In the genomic region with DNA sequence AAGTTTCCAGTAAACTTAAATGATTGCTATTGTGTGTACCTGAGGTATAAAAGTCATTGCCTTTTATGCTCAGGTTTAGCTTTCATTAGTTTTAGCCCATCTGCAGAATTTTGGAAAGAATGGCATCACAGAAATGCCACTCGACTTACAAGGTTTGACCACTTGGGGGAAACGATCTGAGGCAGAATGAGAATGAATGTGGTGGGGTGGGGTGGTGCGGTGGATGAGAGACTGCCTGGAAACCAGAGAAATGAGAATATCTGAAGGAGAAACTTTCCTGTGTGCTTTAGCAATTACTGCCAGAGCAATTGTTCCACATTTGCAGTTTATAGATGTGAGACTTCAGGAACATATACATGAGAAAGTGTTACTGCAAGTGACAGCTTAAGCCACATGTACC, we compare ENCODE assay signal across 18 cellular contexts.
DNase-seq lines count a peak whose midpoint lies in the region; ATAC-seq and TF ChIP-seq lines count a peak whose summit lies in the region.
"Had no signal": no experiment of that assay in that cellular context is flagged by ENCODE, and none has a peak within 500 bp of the region (broad histone marks: within the 10 kb centered on the region; RNA-seq: fewer than 3 reads in every experiment).

No MANE protein-coding gene starts in this region.

- CTCF ChIA-PET in OCI-LY7 (lab: Charles Lee; ENCODE audit: unreplicated experiment): no interaction called here

- no peaks in the 10 kb centered on the region for H3K4me1 Mint-ChIP-seq in endodermal cell
- H3K4me1 Mint-ChIP-seq: activated CD4-positive, alpha-beta T cell treated with anti-CD3 and anti-CD28 coated beads, Interleukin-2, amount 10 ng/mL, durations not matched to agents 7 days and 5 days; activated naive CD4-positive, alpha-beta T cell treated with anti-CD3 and anti-CD28 coated beads, Interleukin-2, amount 10 ng/mL, durations not matched to agents 7 days and 5 days had no signal

- H3K4me3 ChIP-seq in OCI-LY7 (ENCODE audit: low read depth, low read length, poor library complexity, severe bottlenecking): no peak overlapping the region
- no peak overlapping the region for H3K4me3 ChIP-seq in endodermal cell (ENCODE audit: low read length)
- H3K4me3 ChIP-seq in retinal pigment epithelial cell (ENCODE audit: low read length): no peak overlapping the region
- H3K4me3 ChIP-seq: vagina had no signal

- DNase-seq in NCI-H446 (lab: John Stamatoyannopoulos, UW): peak; percentile 26 to 48
- DNase-seq in NCI-H446 treated with DMSO at 0.1 percent for 48 hours (lab: John Stamatoyannopoulos, UW): no peak
- peak; percentile 4 for DNase-seq in OCI-LY7 (ENCODE audit: low spot score)
- DNase-seq in endodermal cell: peak; percentile 73
- no peak for DNase-seq in retinal pigment epithelial cell (ENCODE audit: low read depth)
- DNase-seq in NCI-H1105 (lab: John Stamatoyannopoulos, UW): no peak
- DNase-seq: activated CD4-positive, alpha-beta T cell treated with anti-CD3 and anti-CD28 coated beads, Interleukin-2, amount 10 ng/mL, durations not matched to agents 7 days and 5 days; activated naive CD4-positive, alpha-beta T cell treated with anti-CD3 and anti-CD28 coated beads, Interleukin-2, amount 10 ng/mL, durations not matched to agents 7 days and 5 days; hypothalamus; NCI-H146; NCI-H510A treated with DMSO at 0.1 percent for 48 hours; occipital lobe had no signal

- H3K4me1 ChIP-seq in OCI-LY7 (ENCODE audit: insufficient read depth, low read length, poor library complexity, severe bottlenecking) (peaks cover 25% of the 10 kb centered on the region), endodermal cell (ENCODE audit: control insufficient read depth, insufficient read depth, low read length) (no peaks in the 10 kb centered on the region)
- H3K4me1 ChIP-seq: vagina had no signal

- H3K36me3 ChIP-seq in OCI-LY7 (ENCODE audit: insufficient read depth, low read length) (no peaks in the 10 kb centered on the region), endodermal cell (ENCODE audit: control insufficient read depth, insufficient read depth, low read length) (no peaks in the 10 kb centered on the region)
- H3K36me3 ChIP-seq: vagina had no signal

- no peak overlapping the region for H3K27ac ChIP-seq in OCI-LY7 (ENCODE audit: low read depth, low read length, poor library complexity, severe bottlenecking)
- no peak overlapping the region for H3K27ac ChIP-seq in endodermal cell (ENCODE audit: low read depth, low read length)
- H3K27ac ChIP-seq: vagina had no signal

- no peaks in the 10 kb centered on the region for H3K27me3 Mint-ChIP-seq in endodermal cell (ENCODE audit: insufficient read depth)
- H3K27me3 Mint-ChIP-seq: activated CD4-positive, alpha-beta T cell treated with anti-CD3 and anti-CD28 coated beads, Interleukin-2, amount 10 ng/mL, durations not matched to agents 7 days and 5 days; activated naive CD4-positive, alpha-beta T cell treated with anti-CD3 and anti-CD28 coated beads, Interleukin-2, amount 10 ng/mL, durations not matched to agents 7 days and 5 days; brain had no signal

- no TSS peak for BruUV-seq in OCI-LY7 (replicated peaks; lab: Mats Ljungman, UMichigan)

- no peaks in the 10 kb centered on the region for H3K9me3 ChIP-seq in OCI-LY7 (ENCODE audit: low read length)
- H3K9me3 ChIP-seq in endodermal cell (ENCODE audit: control insufficient read depth, low read length): no peaks in the 10 kb centered on the region
- H3K9me3 ChIP-seq: vagina had no signal

- no peak overlapping the region for H3K4me2 ChIP-seq in OCI-LY7 (ENCODE audit: low read length)

- WGBS in endodermal cell (ENCODE audit: insufficient coverage in 1 of 2, insufficient read length in 1 of 2), 2 experiments: 67% methylated on average over 3 of the region's 3 CpGs; no CpG with 5 or more reads in 1 of the 2 experiments

- no peaks in the 10 kb centered on the region for H3K9me3 Mint-ChIP-seq in endodermal cell
- H3K9me3 Mint-ChIP-seq: activated CD4-positive, alpha-beta T cell treated with anti-CD3 and anti-CD28 coated beads, Interleukin-2, amount 10 ng/mL, durations not matched to agents 7 days and 5 days; CD14-positive monocyte had no signal

- no peaks in the 10 kb centered on the region for H3K79me2 ChIP-seq in OCI-LY7 (ENCODE audit: insufficient read depth, low read depth, low read length)

- H3K9ac ChIP-seq in endodermal cell (ENCODE audit: extremely low read depth, low read length, poor library complexity, severe bottlenecking): no peak overlapping the region

- no peaks in the 10 kb centered on the region for H4K20me1 ChIP-seq in OCI-LY7 (ENCODE audit: insufficient read depth, low read length)

- no peak overlapping the region for H2AFZ ChIP-seq in OCI-LY7 (ENCODE audit: low read length)

- TF ChIP-seq CTCF in OCI-LY7 (conservative IDR thresholded peaks at IDR 0.05; ENCODE audit: low read length) (0 out of 2 replicates have a peak, but pooled peaks have one; percentile 32), endodermal cell (conservative IDR thresholded peaks at IDR 0.05) (peak; percentile 81), retinal pigment epithelial cell (conservative IDR thresholded peaks at IDR 0.05; ENCODE audit: low read depth, low read length) (peak; percentile 21)

- ATAC-seq in GM18519 (IDR thresholded peaks at IDR 0.05; ENCODE audit: low FRiP score, unreplicated experiment) (no peak), GM19328 (IDR thresholded peaks at IDR 0.05; ENCODE audit: unreplicated experiment) (no peak)
- ATAC-seq: left lobe of liver had no signal

- no peak overlapping the region for H3K27ac Mint-ChIP-seq in endodermal cell
- H3K27ac Mint-ChIP-seq: activated CD4-positive, alpha-beta T cell treated with anti-CD3 and anti-CD28 coated beads, Interleukin-2, amount 10 ng/mL, durations not matched to agents 7 days and 5 days; activated naive CD4-positive, alpha-beta T cell treated with anti-CD3 and anti-CD28 coated beads, Interleukin-2, amount 10 ng/mL, durations not matched to agents 7 days and 5 days; CD14-positive monocyte had no signal

- POLR2A ChIA-PET in OCI-LY7 (lab: Charles Lee): interaction anchor here (1.4 to 1.7 kb wide), 2 partner anchors 19 to 68 kb away, joined by 5 to 6 read pairs; no protein-coding TSS in a partner anchor

- H3K27me3 ChIP-seq in endodermal cell (ENCODE audit: control insufficient read depth, insufficient read depth, low read length, poor library complexity, severe bottlenecking): no peaks in the 10 kb centered on the region
- H3K27me3 ChIP-seq: vagina had no signal

- H3K9me2 ChIP-seq in OCI-LY7 (ENCODE audit: insufficient read depth, low read length): no peaks in the 10 kb centered on the region

- intact Hi-C loops in OCI-LY7 (cut with micrococcal nuclease; ENCODE audit: unreplicated experiment): loop anchor here (10.0 kb wide), 1 partner anchor 708 kb away; the partner anchor contains the start of gene AEBP2

- H3K4me3 Mint-ChIP-seq in endodermal cell: no peak overlapping the region
- H3K4me3 Mint-ChIP-seq: activated CD4-positive, alpha-beta T cell treated with anti-CD3 and anti-CD28 coated beads, Interleukin-2, amount 10 ng/mL, durations not matched to agents 7 days and 5 days; activated naive CD4-positive, alpha-beta T cell treated with anti-CD3 and anti-CD28 coated beads, Interleukin-2, amount 10 ng/mL, durations not matched to agents 7 days and 5 days; brain; CD14-positive monocyte had no signal

- H3K36me3 Mint-ChIP-seq in endodermal cell (ENCODE audit: low read depth): no peaks in the 10 kb centered on the region
- H3K36me3 Mint-ChIP-seq: activated naive CD4-positive, alpha-beta T cell treated with anti-CD3 and anti-CD28 coated beads, Interleukin-2, amount 10 ng/mL, durations not matched to agents 7 days and 5 days; brain; CD14-positive monocyte had no signal

Comparison
In these comparisons a context has a peak if more than half of its experiments do, and no peak if none do; other contexts are left out.
1. DNase-seq: peak in NCI-H446 (2 of 2), OCI-LY7 (single experiment) and endodermal cell (single experiment); none in NCI-H446 treated with DMSO at 0.1 percent for 48 hours (single experiment), retinal pigment epithelial cell (single experiment) and NCI-H1105 (single experiment).
2. CTCF ChIP-seq: peak in every context shown above with its lines; median percentile 81 in endodermal cell; 32 in OCI-LY7; 21 in retinal pigment epithelial cell.